In the genomic region with DNA sequence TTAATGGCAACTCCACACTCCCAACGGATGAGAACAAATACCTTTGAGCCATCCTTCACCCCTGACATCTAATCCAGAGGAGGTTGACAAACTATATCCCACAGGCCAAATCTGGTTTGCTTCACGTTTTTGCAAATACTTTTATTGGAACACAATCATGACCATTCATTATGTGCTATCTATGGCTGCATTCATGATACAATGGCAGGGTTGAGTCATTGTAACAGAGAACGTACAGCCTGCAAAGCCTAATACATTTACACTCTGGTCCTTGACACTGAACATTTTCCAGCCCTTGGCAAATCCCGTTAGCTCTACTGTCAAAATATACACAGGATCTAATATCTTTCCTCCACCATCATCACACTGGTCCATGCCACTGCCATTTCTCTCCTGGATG, we compare ENCODE assay signal across 9 cellular contexts. TPM values are rescaled to one million over a fixed set of nuclear protein-coding genes. Genes with fewer than 3 reads are reported as not detected.
"Had no signal": no experiment of that assay in that cellular context is flagged by ENCODE, and none has a peak within 500 bp of the region (broad histone marks: within the 10 kb centered on the region; RNA-seq: fewer than 3 reads in every experiment).

No MANE protein-coding gene starts in this region.

- DNase-seq: GM23248, GOT3, H7, HFFc6, IMR-90 had no signal

- ATAC-seq: HCT116, K562 had no signal

- H2AFZ ChIP-seq: GM23248 had no signal

- H3K4me3 ChIP-seq: GM23248, HAP-1, K562 had no signal

- H3K9me3 ChIP-seq: HAP-1 had no signal

- H3K4me3 Mint-ChIP-seq: HFFc6 had no signal

- H3K27ac ChIP-seq: GM23248 had no signal

- H3K4me1 ChIP-seq: HAP-1 had no signal

- H3K9me3 Mint-ChIP-seq: HFFc6 had no signal

- H3K36me3 ChIP-seq: HAP-1 had no signal

- H3K27ac Mint-ChIP-seq: HFFc6 had no signal

- FAIRE-seq: HTR-8/SVneo, K562 had no signal

- H3K9ac ChIP-seq: GM23248 had no signal

RNA-seq across cellular contexts. Expression of gene PRICKLE2, which starts 7.6 kb away (rescaled TPM):
- polyA plus RNA-seq: K562 had no signal
